ENCODE assay signal across 33 cellular contexts in the genomic region with DNA sequence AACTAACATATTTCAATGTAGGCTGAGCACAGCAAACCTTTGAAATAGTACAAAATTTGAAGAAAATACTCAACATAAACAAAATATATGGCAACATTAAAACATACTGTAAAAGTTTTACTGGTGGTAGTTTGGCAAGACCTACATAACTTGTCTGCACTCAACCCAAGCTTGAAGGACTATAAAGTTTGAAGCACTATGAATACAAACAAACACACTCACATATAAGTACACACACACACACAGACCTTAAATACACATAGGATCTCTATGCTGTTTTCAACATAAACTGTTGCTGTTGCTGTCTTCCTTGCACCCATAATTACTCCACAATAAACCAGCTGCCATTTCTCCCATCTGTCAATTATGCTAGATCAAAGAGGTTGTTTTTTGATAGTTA.
"Had no signal": no experiment of that assay in that cellular context is flagged by ENCODE, and none has a peak within 500 bp of the region (broad histone marks: within the 10 kb centered on the region; RNA-seq: fewer than 3 reads in every experiment).

No MANE protein-coding gene starts in this region.

- ATAC-seq: activated T-cell treated with anti-CD3 and anti-CD28 coated beads, Interleukin-2, amount 50 U/mL, for 72 hours; body of pancreas; effector memory CD8-positive, alpha-beta T cell; foreskin keratinocyte; gastrocnemius medialis; heart left ventricle; T-helper 17 cell; WTC11 had no signal

- H3K9me3 ChIP-seq: body of pancreas, esophagus muscularis mucosa, gastrocnemius medialis, heart left ventricle had no signal

- H3K4me3 ChIP-seq: body of pancreas, esophagus muscularis mucosa, gastrocnemius medialis, heart left ventricle had no signal

- H3K4me3 Mint-ChIP-seq: activated CD4-positive, alpha-beta memory T cell treated with anti-CD3 and anti-CD28 coated beads, Interleukin-2, amount 10 ng/mL, durations not matched to agents 7 days and 5 days; activated CD4-positive, alpha-beta T cell treated with anti-CD3 and anti-CD28 coated beads, Interleukin-2, amount 10 ng/mL, durations not matched to agents 7 days and 5 days; activated naive CD8-positive, alpha-beta T cell; activated T-cell treated with anti-CD3 and anti-CD28 coated beads, Interleukin-2, amount 50 U/mL, for 24 hours; activated T-cell treated with anti-CD3 and anti-CD28 coated beads, Interleukin-2, amount 50 U/mL, for 72 hours; effector memory CD8-positive, alpha-beta T cell; T-helper 17 cell; T-helper 2 cell treated with Interferon-gamma antibody and Interleukin-4, amounts not matched to agents 5 μg/mL and 100 μg/mL, for 36 hours; WTC11 had no signal

- H3K4me1 ChIP-seq: body of pancreas, esophagus muscularis mucosa, foreskin keratinocyte, gastrocnemius medialis had no signal

- H3K27ac Mint-ChIP-seq: activated CD4-positive, alpha-beta memory T cell treated with anti-CD3 and anti-CD28 coated beads, Interleukin-2, amount 10 ng/mL, durations not matched to agents 7 days and 5 days; activated CD4-positive, alpha-beta T cell treated with anti-CD3 and anti-CD28 coated beads, Interleukin-2, amount 10 ng/mL, durations not matched to agents 7 days and 5 days; activated naive CD8-positive, alpha-beta T cell; activated T-cell treated with anti-CD3 and anti-CD28 coated beads, Interleukin-2, amount 50 U/mL, for 24 hours; effector memory CD8-positive, alpha-beta T cell; T-helper 17 cell; T-helper 2 cell treated with Interferon-gamma antibody and Interleukin-4, amounts not matched to agents 5 μg/mL and 100 μg/mL, for 36 hours; WTC11 had no signal

- H3K9me3 Mint-ChIP-seq: activated CD4-positive, alpha-beta memory T cell treated with anti-CD3 and anti-CD28 coated beads, Interleukin-2, amount 10 ng/mL, durations not matched to agents 7 days and 5 days; activated CD4-positive, alpha-beta T cell treated with anti-CD3 and anti-CD28 coated beads, Interleukin-2, amount 10 ng/mL, durations not matched to agents 7 days and 5 days; activated T-cell treated with anti-CD3 and anti-CD28 coated beads, Interleukin-2, amount 50 U/mL, for 24 hours; activated T-cell treated with anti-CD3 and anti-CD28 coated beads, Interleukin-2, amount 50 U/mL, for 72 hours; effector memory CD8-positive, alpha-beta T cell; T-helper 2 cell treated with Interferon-gamma antibody and Interleukin-4, amounts not matched to agents 5 μg/mL and 100 μg/mL, for 36 hours; WTC11 had no signal

- H3K36me3 Mint-ChIP-seq: WTC11 had no signal

- H3K27me3 Mint-ChIP-seq: activated CD4-positive, alpha-beta memory T cell treated with anti-CD3 and anti-CD28 coated beads, Interleukin-2, amount 10 ng/mL, durations not matched to agents 7 days and 5 days; activated CD4-positive, alpha-beta T cell treated with anti-CD3 and anti-CD28 coated beads, Interleukin-2, amount 10 ng/mL, durations not matched to agents 7 days and 5 days; activated naive CD8-positive, alpha-beta T cell; activated T-cell treated with anti-CD3 and anti-CD28 coated beads, Interleukin-2, amount 50 U/mL, for 24 hours; effector memory CD8-positive, alpha-beta T cell; T-helper 17 cell had no signal

- H3K4me1 Mint-ChIP-seq: activated CD4-positive, alpha-beta memory T cell treated with anti-CD3 and anti-CD28 coated beads, Interleukin-2, amount 10 ng/mL, durations not matched to agents 7 days and 5 days; activated CD4-positive, alpha-beta T cell treated with anti-CD3 and anti-CD28 coated beads, Interleukin-2, amount 10 ng/mL, durations not matched to agents 7 days and 5 days had no signal

- H3K36me3 ChIP-seq: esophagus muscularis mucosa, gastrocnemius medialis, heart left ventricle had no signal

- DNase-seq: activated CD4-positive, alpha-beta memory T cell treated with anti-CD3 and anti-CD28 coated beads, Interleukin-2, amount 10 ng/mL, durations not matched to agents 7 days and 5 days; activated CD4-positive, alpha-beta T cell treated with anti-CD3 and anti-CD28 coated beads for 1 hour; activated CD4-positive, alpha-beta T cell treated with anti-CD3 and anti-CD28 coated beads for 4 hours; activated CD4-positive, alpha-beta T cell treated with anti-CD3 and anti-CD28 coated beads, Interleukin-2, amount 10 ng/mL, durations not matched to agents 7 days and 5 days; activated CD4-positive, alpha-beta T cell treated with anti-CD3 and anti-CD28 coated beads, Interleukin-2, amount 50 U/mL, for 4 hours; activated CD8-positive, alpha-beta memory T cell treated with anti-CD3 and anti-CD28 coated beads, Interleukin-2, amount 50 U/mL, for 48 hours; activated effector memory CD4-positive, alpha-beta T cell treated with Interleukin-2 at 50 U/mL for 16 hours; activated gamma-delta T cell treated with Interleukin-2 at 50 U/mL for 16 hours; activated naive CD4-positive, alpha-beta T cell treated with anti-CD3 and anti-CD28 coated beads, Interleukin-2, amount 50 U/mL, for 16 hours; activated naive CD4-positive, alpha-beta T cell treated with Interleukin-2 at 50 U/mL for 16 hours; activated T-cell treated with anti-CD3 and anti-CD28 coated beads for 4 hours; activated T-cell treated with anti-CD3 and anti-CD28 coated beads, Interleukin-2, amount 50 U/mL, for 24 hours; activated T-cell treated with anti-CD3 and anti-CD28 coated beads, Interleukin-2, amount 50 U/mL, for 72 hours; amygdala; aorta; body of pancreas; caudate nucleus; cortex of kidney; dermis blood vessel endothelial cell; effector CD4-positive, alpha-beta T cell; effector memory CD8-positive, alpha-beta T cell; erythroblast; foreskin keratinocyte; gastrocnemius medialis; glutamatergic neuron; heart left ventricle; T-helper 1 cell; T-helper 17 cell; T1000 had no signal
